Comparison of ENCODE assay signal across 24 cellular contexts in genomic region chr17:27622914-27623313, GRCh38. TPM values are rescaled to one million over a fixed set of nuclear protein-coding genes. Genes with fewer than 3 reads are reported as not detected.
A peak's percentile ranks its signal among the peaks of the same experiment; 100 is the strongest.
DNase-seq lines count a peak whose midpoint lies in the region; ATAC-seq and TF ChIP-seq lines count a peak whose summit lies in the region.
"Had no signal": no experiment of that assay in that cellular context is flagged by ENCODE, and none has a peak within 500 bp of the region (broad histone marks: within the 10 kb centered on the region; RNA-seq: fewer than 3 reads in every experiment).

No MANE protein-coding gene starts in this region.

- no peaks in the 10 kb centered on the region for H3K4me1 ChIP-seq in right cardiac atrium (ENCODE audit: control insufficient read depth, insufficient read depth, low read length)
- H3K4me1 ChIP-seq in gastrocnemius medialis = peaks cover 18 to 24% of the 10 kb centered on the region in 2 donors
- no peaks in the 10 kb centered on the region for H3K4me1 ChIP-seq in H9 (ENCODE audit: insufficient read depth, low read length)
- H3K4me1 ChIP-seq: A549, BE2C, SJCRH30 had no signal

- H3K4me2 ChIP-seq in H9 (ENCODE audit: insufficient read depth, insufficient read length, low read length) = no peak overlapping the region
- H3K4me2 ChIP-seq: A549, GM23338 had no signal

- H2BK120ac ChIP-seq in H9 (ENCODE audit: low read depth, low read length, poor library complexity, severe bottlenecking) = no peak overlapping the region

- CTCF ChIA-PET in activated naive CD4-positive, alpha-beta T cell treated with anti-CD3 and anti-CD28 coated beads for 36 hours (lab: Charles Lee) = interaction anchor here (1.0 to 1.1 kb wide), 3 partner anchors 9 to 242 kb away, joined by 3 to 4 read pairs (median 3); no protein-coding TSS in a partner anchor

- 73% methylated on average over 2 of the region's 2 CpGs for WGBS in right cardiac atrium
- WGBS in H9 (ENCODE audit: extremely low coverage, insufficient read length, low lambda C conversion rate) = no CpG with 5 or more reads among the region's 2 CpGs

- no peak overlapping the region for H4K91ac ChIP-seq in H9 (ENCODE audit: insufficient read length, low read depth, low read length)

- H3K36me3 Mint-ChIP-seq in activated naive CD4-positive, alpha-beta T cell treated with anti-CD3 and anti-CD28 coated beads, Interleukin-2, amount 50 U/mL, for 24 hours = peaks cover 11% of the 10 kb centered on the region
- peaks cover 48% of the 10 kb centered on the region for H3K36me3 Mint-ChIP-seq in activated naive CD4-positive, alpha-beta T cell treated with anti-CD3 and anti-CD28 coated beads for 36 hours (ENCODE audit: low read depth)
- peaks cover 5 to 53% (median 32%) of the 10 kb centered on the region in 3 experiments; a peak in 6 of 7 replicates for H3K36me3 Mint-ChIP-seq in H9 (ENCODE audit: insufficient read depth in 1 of 3, low read depth in 3 of 3)

- H3K4me3 ChIP-seq in right cardiac atrium (ENCODE audit: low read length) (no peak overlapping the region), gastrocnemius medialis (no peak overlapping the region)
- H3K4me3 ChIP-seq: A549, GM23338, SJCRH30 had no signal

- peak overlapping the region; percentile 35 for H3K27ac Mint-ChIP-seq in activated naive CD4-positive, alpha-beta T cell treated with anti-CD3 and anti-CD28 coated beads, Interleukin-2, amount 50 U/mL, for 24 hours
- no peak overlapping the region for H3K27ac Mint-ChIP-seq in activated naive CD4-positive, alpha-beta T cell treated with anti-CD3 and anti-CD28 coated beads for 36 hours
- H3K27ac Mint-ChIP-seq in H9 = peak overlapping the region in 1 of 3 experiments; percentile 34; a peak in 1 of 7 replicates
- H3K27ac Mint-ChIP-seq: GM23338, IgD-negative memory B cell had no signal

- intact Hi-C loops in activated naive CD4-positive, alpha-beta T cell treated with anti-CD3 and anti-CD28 coated beads for 36 hours (cut with micrococcal nuclease) = no loop called here
- intact Hi-C loops in right cardiac atrium (cut with DNase I) (no loop called here), gastrocnemius medialis (cut with DNase I; ENCODE audit: low total_unique reads) (no loop called here)

- H3K23me2 ChIP-seq in H9 (ENCODE audit: insufficient read length, low read depth, low read length, poor library complexity, severe bottlenecking) = no peaks in the 10 kb centered on the region

- H2AK5ac ChIP-seq in H9 (ENCODE audit: insufficient read length, low read length) = no peak overlapping the region

- ATAC-seq in right cardiac atrium (peak in 1 of 2 donors; percentile 66), gastrocnemius medialis (peak; percentile 57 to 67), GM19467 (IDR thresholded peaks at IDR 0.05; ENCODE audit: unreplicated experiment) (no peak)
- ATAC-seq: A549, GM23338 had no signal

- DNase-seq in activated naive CD4-positive, alpha-beta T cell treated with anti-CD3 and anti-CD28 coated beads for 36 hours = no peak
- peak in 21 of 61 donors; percentile 4 to 74 (median 32) for DNase-seq in caudate nucleus (lab: John Stamatoyannopoulos, UW)
- peak in 2 of 3 donors; percentile 72 to 81 for DNase-seq in right cardiac atrium
- DNase-seq in gastrocnemius medialis = peak in 1 of 2 donors; percentile 41
- no peak for DNase-seq in H9
- no peak for DNase-seq in NCI-H1417 treated with DMSO at 0.1 percent for 48 hours (lab: John Stamatoyannopoulos, UW)
- DNase-seq: BE2C; CD4-positive, CD25-positive, alpha-beta regulatory T cell; DMS79; HCEC 1CT; NCI-H1105 treated with DMSO at 0.1 percent for 48 hours; NCI-H1694; NCI-H2081; NCI-H2171; NCI-H345; NCI-H524; NCI-H774; NK-92 treated with Interleukin-12 subunit alpha and Interleukin-12 subunit beta, amount 100 ng/mL, for 24 hours; SJCRH30 had no signal

- H2AFZ ChIP-seq in H9 (ENCODE audit: low read length) = no peak overlapping the region
- H2AFZ ChIP-seq: GM23338 had no signal

- no peak overlapping the region for H2BK5ac ChIP-seq in H9 (ENCODE audit: insufficient read length, low read length)

- H2BK12ac ChIP-seq in H9 (ENCODE audit: insufficient read length, low read depth, low read length) = no peak overlapping the region

- H3K9ac ChIP-seq in H9 (ENCODE audit: extremely low read depth, insufficient read length, low read length) = no peak overlapping the region

- no peak overlapping the region for H2BK20ac ChIP-seq in H9 (ENCODE audit: low read depth, low read length, poor library complexity, severe bottlenecking)

- H3K56ac ChIP-seq in H9 (ENCODE audit: insufficient read length, low read depth, low read length) = no peak overlapping the region

- no peak for TF ChIP-seq POLR2A in gastrocnemius medialis (IDR thresholded peaks at IDR 0.05)

- no peak overlapping the region for H3K14ac ChIP-seq in H9 (ENCODE audit: insufficient read depth, low read length)

- in situ Hi-C loops in gastrocnemius medialis (cut with MboI; ENCODE audit: low sequenced_read_pairs in 4 of 4) = no loop called here

- no peaks in the 10 kb centered on the region for H3K27me3 Mint-ChIP-seq in activated naive CD4-positive, alpha-beta T cell treated with anti-CD3 and anti-CD28 coated beads, Interleukin-2, amount 50 U/mL, for 24 hours
- H3K27me3 Mint-ChIP-seq in activated naive CD4-positive, alpha-beta T cell treated with anti-CD3 and anti-CD28 coated beads for 36 hours (ENCODE audit: low read depth) = no peaks in the 10 kb centered on the region
- H3K27me3 Mint-ChIP-seq in H9 (ENCODE audit: low read depth) = no peaks in the 10 kb centered on the region
- H3K27me3 Mint-ChIP-seq: CD4-positive, CD25-positive, alpha-beta regulatory T cell; IgD-negative memory B cell had no signal

- no peaks in the 10 kb centered on the region for H3K27me3 ChIP-seq in right cardiac atrium (ENCODE audit: control insufficient read depth, insufficient read depth)
- H3K27me3 ChIP-seq in gastrocnemius medialis = no peaks in the 10 kb centered on the region
- H3K27me3 ChIP-seq in H9 (ENCODE audit: insufficient read depth, low read length) = no peaks in the 10 kb centered on the region
- H3K27me3 ChIP-seq: BE2C, SJCRH30 had no signal

- H3T11ph ChIP-seq in H9 (ENCODE audit: low read length) = no peak overlapping the region

- no peaks in the 10 kb centered on the region for H3K79me2 ChIP-seq in H9 (ENCODE audit: insufficient read depth, low read length)

- TF ChIP-seq CTCF in gastrocnemius medialis (IDR thresholded peaks at IDR 0.05 in 4 of 5, conservative IDR thresholded peaks at IDR 0.05 in 1 of 5) (no peak), H9 (conservative IDR thresholded peaks at IDR 0.05) (no peak)

- H3K4ac ChIP-seq in H9 (ENCODE audit: low read depth, low read length) = no peak overlapping the region

- H3K9me3 ChIP-seq in right cardiac atrium (ENCODE audit: control insufficient read depth, low read length) = no peaks in the 10 kb centered on the region
- no peaks in the 10 kb centered on the region for H3K9me3 ChIP-seq in gastrocnemius medialis
- H3K9me3 ChIP-seq in H9 (ENCODE audit: control insufficient read depth, low read depth, low read length) = no peaks in the 10 kb centered on the region
- H3K9me3 ChIP-seq: A549, BE2C, SJCRH30 had no signal

- H3K18ac ChIP-seq in H9 (ENCODE audit: insufficient read length, low read depth, low read length) = no peak overlapping the region

- H3K23ac ChIP-seq in H9 (ENCODE audit: insufficient read length, low read depth, low read length) = no peak overlapping the region

- no peaks in the 10 kb centered on the region for H3K79me1 ChIP-seq in H9 (ENCODE audit: insufficient read depth, low read depth, low read length, poor library complexity, severe bottlenecking)

- no peak overlapping the region for H3K4me3 Mint-ChIP-seq in activated naive CD4-positive, alpha-beta T cell treated with anti-CD3 and anti-CD28 coated beads, Interleukin-2, amount 50 U/mL, for 24 hours
- H3K4me3 Mint-ChIP-seq in activated naive CD4-positive, alpha-beta T cell treated with anti-CD3 and anti-CD28 coated beads for 36 hours = no peak overlapping the region
- no peak overlapping the region for H3K4me3 Mint-ChIP-seq in H9
- H3K4me3 Mint-ChIP-seq: CD4-positive, CD25-positive, alpha-beta regulatory T cell; GM23338; IgD-negative memory B cell had no signal

- H2BK15ac ChIP-seq in H9 (ENCODE audit: low read depth, low read length) = no peak overlapping the region

- H4K5ac ChIP-seq in H9 (ENCODE audit: insufficient read length, low read depth, low read length) = no peak overlapping the region

- H4K8ac ChIP-seq in H9 (replicated peaks; ENCODE audit: insufficient read length, low read depth, low read length) = no peak overlapping the region

- H3K9me3 Mint-ChIP-seq in activated naive CD4-positive, alpha-beta T cell treated with anti-CD3 and anti-CD28 coated beads, Interleukin-2, amount 50 U/mL, for 24 hours = no peaks in the 10 kb centered on the region
- H3K9me3 Mint-ChIP-seq in activated naive CD4-positive, alpha-beta T cell treated with anti-CD3 and anti-CD28 coated beads for 36 hours = no peaks in the 10 kb centered on the region
- H3K9me3 Mint-ChIP-seq in H9 = no peaks in the 10 kb centered on the region

- no peaks in the 10 kb centered on the region for H4K20me1 ChIP-seq in H9 (ENCODE audit: control insufficient read depth, insufficient read depth, insufficient read length)

- peaks cover 8% of the 10 kb centered on the region for H3K4me1 Mint-ChIP-seq in activated naive CD4-positive, alpha-beta T cell treated with anti-CD3 and anti-CD28 coated beads, Interleukin-2, amount 50 U/mL, for 24 hours
- H3K4me1 Mint-ChIP-seq in activated naive CD4-positive, alpha-beta T cell treated with anti-CD3 and anti-CD28 coated beads for 36 hours (ENCODE audit: low read depth) = peaks cover 18% of the 10 kb centered on the region
- no peaks in the 10 kb centered on the region for H3K4me1 Mint-ChIP-seq in H9
- H3K4me1 Mint-ChIP-seq: GM23338 had no signal

- H3K27ac ChIP-seq in caudate nucleus (ENCODE audit: low read depth, low read length) (peak overlapping the region; percentile 23), right cardiac atrium (ENCODE audit: low read length) (no peak overlapping the region), gastrocnemius medialis (peak overlapping the region in 2 of 4 donors; percentile 18 to 20), H9 (ENCODE audit: insufficient read length, low read depth, low read length) (no peak overlapping the region)
- H3K27ac ChIP-seq: A549, SJCRH30 had no signal

- peaks cover 4 to 53% of the 10 kb centered on the region in 2 donors for H3K36me3 ChIP-seq in gastrocnemius medialis
- H3K36me3 ChIP-seq: BE2C had no signal

RNA-seq across cellular contexts. Expression of gene LGALS9, which starts 8.1 kb away (rescaled TPM):
- 10 to 100 TPM; 80.2 to 81.1 TPM for total RNA-seq in activated naive CD4-positive, alpha-beta T cell treated with anti-CD3 and anti-CD28 coated beads for 36 hours
- total RNA-seq in right cardiac atrium = 10 to 100 TPM in 3 of 4 donors, 1 to 10 TPM in 1; 8.9 to 30.5 (median 22.9) TPM
- 13.8 TPM for polyA plus RNA-seq in right cardiac atrium
- 10 to 100 TPM in 1 of 4 donors, 1 to 10 TPM in 3; 2.4 to 20.3 (median 6.1) TPM for total RNA-seq in gastrocnemius medialis
- 2.0 and 2.5 TPM in 2 replicates for total RNA-seq in H9 (2021)

Comparison
In these comparisons a context has a peak if more than half of its experiments do, and no peak if none do; other contexts are left out.
1. DNase-seq: peak in right cardiac atrium (2 of 3); none in activated naive CD4-positive, alpha-beta T cell treated with anti-CD3 and anti-CD28 coated beads for 36 hours (single experiment), H9 (single experiment) and NCI-H1417 treated with DMSO at 0.1 percent for 48 hours (single experiment).